In genomic region chr11:12377106-12377823, GRCh38 we compare ENCODE assay signal across 8 cellular contexts. TPM values are rescaled to one million over a fixed set of nuclear protein-coding genes. Genes with fewer than 3 reads are reported as not detected.
A peak's percentile ranks its signal among the peaks of the same experiment; 100 is the strongest.
DNase-seq lines count a peak whose midpoint lies in the region; ATAC-seq and TF ChIP-seq lines count a peak whose summit lies in the region.

TSS of gene PARVA (plus strand) at chr11:12377571. CDS start at chr11:12377648, 77 bp downstream.

- no peak for DNase-seq in CD4-positive, CD25-positive, alpha-beta regulatory T cell
- peak; percentile 87 for DNase-seq in MG63
- DNase-seq in body of pancreas: peak; percentile 74 to 79 (median 76)
- peak; percentile 88 for DNase-seq in hepatocyte (ENCODE audit: low spot score)
- DNase-seq in retinal pigment epithelial cell (ENCODE audit: low read depth): peak; percentile 30
- DNase-seq in HUDEP-2 (lab: John Stamatoyannopoulos, UW; ENCODE audit: unreplicated experiment in 76 of 76): no peak

- H3K27me3 ChIP-seq in CD4-positive, CD25-positive, alpha-beta regulatory T cell (ENCODE audit: control insufficient read depth, insufficient read depth, low read length): peaks cover 33% of the 10 kb centered on the region
- H3K27me3 ChIP-seq in MG63: no peaks in the 10 kb centered on the region
- H3K27me3 ChIP-seq in body of pancreas: no peaks in the 10 kb centered on the region
- no peaks in the 10 kb centered on the region for H3K27me3 ChIP-seq in hepatocyte

- WGBS in body of pancreas, 2 donors: 4 to 6% methylated on average over 40 to 55 of the region's 55 CpGs
- 4% methylated on average over 45 of the region's 55 CpGs for WGBS in hepatocyte (ENCODE audit: low lambda C conversion rate, missing lambda C conversion rate)

- H3K27ac ChIP-seq in CD4-positive, CD25-positive, alpha-beta regulatory T cell (ENCODE audit: insufficient read depth, low read length, poor library complexity, severe bottlenecking): no peak within 1 kb of the TSS
- H3K27ac ChIP-seq in body of pancreas: peak within 1 kb of the TSS; percentile 97 to 98 (median 98)
- H3K27ac ChIP-seq in hepatocyte: peak within 1 kb of the TSS; percentile 100

- peak within 1 kb of the TSS in 1 of 3 donors; percentile 64 for H3K27ac Mint-ChIP-seq in CD4-positive, CD25-positive, alpha-beta regulatory T cell

- no peaks in the 10 kb centered on the region for H3K9me3 ChIP-seq in CD4-positive, CD25-positive, alpha-beta regulatory T cell (ENCODE audit: control insufficient read depth in 2 of 2, low read length in 2 of 2)
- H3K9me3 ChIP-seq in MG63 (no peaks in the 10 kb centered on the region), body of pancreas (no peaks in the 10 kb centered on the region), hepatocyte (ENCODE audit: low read depth) (no peaks in the 10 kb centered on the region)

- H3K27me3 Mint-ChIP-seq in CD4-positive, CD25-positive, alpha-beta regulatory T cell: peaks cover 57% of the 10 kb centered on the region

- H3K9me3 Mint-ChIP-seq in CD4-positive, CD25-positive, alpha-beta regulatory T cell: peaks cover 0 to 5% (median 0%) of the 10 kb centered on the region in 7 donors

- no peaks in the 10 kb centered on the region for H3K36me3 Mint-ChIP-seq in CD4-positive, CD25-positive, alpha-beta regulatory T cell

- peaks cover 40% of the 10 kb centered on the region for H3K79me2 ChIP-seq in hepatocyte

- H3K4me1 Mint-ChIP-seq in CD4-positive, CD25-positive, alpha-beta regulatory T cell: peaks cover 0 to 18% (median 8%) of the 10 kb centered on the region in 4 donors

- intact Hi-C loops in body of pancreas (cut with DNase I): no loop called here

- H3K4me2 ChIP-seq in hepatocyte: peak within 1 kb of the TSS; percentile 83

- H4K20me1 ChIP-seq in hepatocyte (ENCODE audit: insufficient read depth, poor library complexity, severe bottlenecking): no peaks in the 10 kb centered on the region

- ATAC-seq in CD4-positive, CD25-positive, alpha-beta regulatory T cell (ENCODE audit: low read depth in 2 of 2): no peak
- ATAC-seq in body of pancreas (peak; percentile 71), HG02884 (IDR thresholded peaks at IDR 0.05; ENCODE audit: unreplicated experiment) (no peak), GM19452 (IDR thresholded peaks at IDR 0.05; ENCODE audit: unreplicated experiment) (no peak)

- peak within 1 kb of the TSS; percentile 68 to 87 (median 78) for H3K4me3 Mint-ChIP-seq in CD4-positive, CD25-positive, alpha-beta regulatory T cell

- TF ChIP-seq POLR2A in body of pancreas (IDR thresholded peaks at IDR 0.05): peak; percentile 78 to 85 (median 80)

- H3K4me1 ChIP-seq in CD4-positive, CD25-positive, alpha-beta regulatory T cell (ENCODE audit: control insufficient read depth, insufficient read depth, low read length, poor library complexity, severe bottlenecking): peaks cover 8% of the 10 kb centered on the region
- peaks cover 66% of the 10 kb centered on the region for H3K4me1 ChIP-seq in body of pancreas
- peaks cover 19% of the 10 kb centered on the region for H3K4me1 ChIP-seq in hepatocyte (ENCODE audit: insufficient read depth)

- no peaks in the 10 kb centered on the region for H3K36me3 ChIP-seq in CD4-positive, CD25-positive, alpha-beta regulatory T cell (ENCODE audit: control insufficient read depth, insufficient read depth, low read length)
- H3K36me3 ChIP-seq in MG63: peaks cover 26% of the 10 kb centered on the region
- no peaks in the 10 kb centered on the region for H3K36me3 ChIP-seq in body of pancreas (replicated peaks in 1 of 2; ENCODE audit: insufficient read depth in 1 of 2, low read depth in 2 of 2)
- no peaks in the 10 kb centered on the region for H3K36me3 ChIP-seq in hepatocyte (replicated peaks; ENCODE audit: insufficient read depth, low read depth)

- H3K9me2 ChIP-seq in hepatocyte (replicated peaks; ENCODE audit: insufficient read depth): no peaks in the 10 kb centered on the region

- peak within 1 kb of the TSS; percentile 24 for H3K4me3 ChIP-seq in CD4-positive, CD25-positive, alpha-beta regulatory T cell (ENCODE audit: low read depth, low read length)
- H3K4me3 ChIP-seq in MG63 (peak within 1 kb of the TSS; percentile 66), body of pancreas (peak within 1 kb of the TSS; percentile 18 to 32), hepatocyte (peak within 1 kb of the TSS; percentile 89), retinal pigment epithelial cell (ENCODE audit: low read length) (peak within 1 kb of the TSS; percentile 66)

- TF ChIP-seq CTCF in body of pancreas (IDR thresholded peaks at IDR 0.05) (peak in 3 of 7 experiments; percentile 18 to 24 (median 23)), hepatocyte (IDR thresholded peaks at IDR 0.05; ENCODE audit: poor library complexity) (no peak), retinal pigment epithelial cell (conservative IDR thresholded peaks at IDR 0.05; ENCODE audit: low read depth, low read length) (no peak)

- H2AFZ ChIP-seq in hepatocyte: peak within 1 kb of the TSS; percentile 94

RNA-seq across cellular contexts. Expression of gene PARVA, which starts in this region (rescaled TPM):
- total RNA-seq in CD4-positive, CD25-positive, alpha-beta regulatory T cell: 0.30 TPM
- polyA plus RNA-seq in CD4-positive, CD25-positive, alpha-beta regulatory T cell: under 1 TPM in 3 of 4 donors, not detected in 1; 0.09 to 0.31 (median 0.18) TPM
- 27.9 and 32.6 TPM in 2 replicates for total RNA-seq in MG63 (2014; rRNA removed; shearing (Covaris generic); ENCODE audit: low replicate concordance)
- 10 to 100 TPM; 32.0 to 33.7 TPM for total RNA-seq in body of pancreas
- 34.2 and 37.4 TPM in 2 replicates for total RNA-seq in hepatocyte
- 41.2 and 46.2 TPM in 2 replicates for polyA plus RNA-seq in hepatocyte

Comparison
In these comparisons a context has a peak if more than half of its experiments do, and no peak if none do; other contexts are left out.
1. RNA of gene PARVA (total RNA-seq): 34.2 to 37.4 TPM in hepatocyte, 32.0 to 33.7 TPM in body of pancreas and 27.9 to 32.6 TPM in MG63; 0.30 TPM in CD4-positive, CD25-positive, alpha-beta regulatory T cell (single experiment); every median in the first group is over 10 times any median in the second.
2. RNA of gene PARVA (polyA plus RNA-seq): 41.2 to 46.2 TPM in hepatocyte; 0.09 to 0.31 TPM in CD4-positive, CD25-positive, alpha-beta regulatory T cell; every median in the first group is over 10 times any median in the second.
3. DNase-seq: peak in MG63 (single experiment), body of pancreas (4 of 4), hepatocyte (single experiment) and retinal pigment epithelial cell (single experiment); none in CD4-positive, CD25-positive, alpha-beta regulatory T cell (0 of 3) and HUDEP-2 (0 of 76).
4. H3K4me3 ChIP-seq: peak in every context shown above with its lines; median percentile 89 in hepatocyte; 66 in MG63; 66 in retinal pigment epithelial cell; 25 in body of pancreas; 24 in CD4-positive, CD25-positive, alpha-beta regulatory T cell.